ENCODE assay signal across 9 cellular contexts in genomic region chr15:75508741-75509532, GRCh38. TPM values are rescaled to one million over a fixed set of nuclear protein-coding genes. Genes with fewer than 3 reads are reported as not detected.
DNase-seq lines count a peak whose midpoint lies in the region; ATAC-seq, FAIRE-seq and TF ChIP-seq lines count a peak whose summit lies in the region.
"Had no signal": no experiment of that assay in that cellular context is flagged by ENCODE, and none has a peak within 500 bp of the region (broad histone marks: within the 10 kb centered on the region; RNA-seq: fewer than 3 reads in every experiment).

No MANE protein-coding gene starts in this region.

- H3K27ac ChIP-seq in smooth muscle cell (ENCODE audit: low read depth) = no peak overlapping the region

- 92% methylated on average over 8 of the region's 8 CpGs for WGBS in smooth muscle cell (ENCODE audit: low lambda C conversion rate)

- no peak for ATAC-seq in activated CD4-positive, CD25-positive, alpha-beta regulatory T cell treated with anti-CD3 and anti-CD28 coated beads, Interleukin-2, amount 50 U/mL, for 24 hours

- H3K79me2 ChIP-seq in smooth muscle cell (ENCODE audit: low read depth) = no peaks in the 10 kb centered on the region

- no peak overlapping the region for H3K4me3 ChIP-seq in H7 (ENCODE audit: insufficient read depth, low read depth, low read length)
- no peak overlapping the region for H3K4me3 ChIP-seq in smooth muscle cell

- H3K9ac ChIP-seq in smooth muscle cell (ENCODE audit: low read depth) = no peak overlapping the region

- H3K4me1 ChIP-seq in smooth muscle cell (ENCODE audit: low read depth) = no peaks in the 10 kb centered on the region

- FAIRE-seq in frontal cortex (lab: Jason Lieb, UNC) = no peak
- FAIRE-seq: TTC549 had no signal

- no peaks in the 10 kb centered on the region for H3K27me3 ChIP-seq in H7 (ENCODE audit: control insufficient read depth, insufficient read depth, low read length)
- H3K27me3 ChIP-seq in smooth muscle cell (ENCODE audit: low read depth) = no peaks in the 10 kb centered on the region

- TF ChIP-seq CTCF in smooth muscle cell (IDR thresholded peaks at IDR 0.05; ENCODE audit: borderline replicate concordance, insufficient read depth, poor library complexity, severe bottlenecking) = peak; percentile 38

- H2AFZ ChIP-seq in smooth muscle cell (ENCODE audit: low read depth) = no peak overlapping the region

- H4K20me1 ChIP-seq in smooth muscle cell (ENCODE audit: low read depth) = peaks cover 8% of the 10 kb centered on the region

- no peak overlapping the region for H3K4me2 ChIP-seq in smooth muscle cell

- no peaks in the 10 kb centered on the region for H3K9me3 ChIP-seq in smooth muscle cell (replicated peaks; ENCODE audit: low read depth)

- no peaks in the 10 kb centered on the region for H3F3A ChIP-seq in smooth muscle cell (ENCODE audit: low read depth)

- DNase-seq in CMK (ENCODE audit: low read depth) = peak; percentile 26
- peak; percentile 43 for DNase-seq in H7
- DNase-seq in SW 1271 (lab: John Stamatoyannopoulos, UW) = peak; percentile 33 to 50
- peak; percentile 73 for DNase-seq in fibroblast of peridontal ligament (ENCODE audit: extremely low read depth)
- DNase-seq in smooth muscle cell (lab: John Stamatoyannopoulos, UW; ENCODE audit: unreplicated experiment) = no peak
- no peak for DNase-seq in frontal cortex (ENCODE audit: low spot score in 2 of 2)
- DNase-seq in DMS153 treated with DMSO at 0.1 percent for 48 hours (lab: John Stamatoyannopoulos, UW; ENCODE audit: unreplicated experiment) = no peak

- H3K36me3 ChIP-seq in H7 (replicated peaks; ENCODE audit: control insufficient read depth, insufficient read depth, low read length) (peaks cover 23% of the 10 kb centered on the region), smooth muscle cell (ENCODE audit: low read depth) (peaks cover 14% of the 10 kb centered on the region)

RNA-seq across cellular contexts. Expression of gene SIN3A, which starts 57.4 kb away (rescaled TPM):
- total RNA-seq in H7 (2014; rRNA removed; shearing (Covaris generic)) = 42.7 and 44.9 TPM in 2 replicates
- total RNA-seq in smooth muscle cell = 25.5 and 40.7 TPM in 2 replicates
- polyA plus RNA-seq in smooth muscle cell = 12.0 and 12.2 TPM in 2 replicates
- total RNA-seq in frontal cortex = 24.9 TPM

Comparison
In these comparisons a context has a peak if more than half of its experiments do, and no peak if none do; other contexts are left out.
1. DNase-seq: peak in CMK (single experiment), H7 (single experiment), SW 1271 (2 of 2) and fibroblast of peridontal ligament (single experiment); none in smooth muscle cell (single experiment), frontal cortex (0 of 2) and DMS153 treated with DMSO at 0.1 percent for 48 hours (single experiment).